38 cellular contexts compared by ENCODE assay signal in the genomic region with DNA sequence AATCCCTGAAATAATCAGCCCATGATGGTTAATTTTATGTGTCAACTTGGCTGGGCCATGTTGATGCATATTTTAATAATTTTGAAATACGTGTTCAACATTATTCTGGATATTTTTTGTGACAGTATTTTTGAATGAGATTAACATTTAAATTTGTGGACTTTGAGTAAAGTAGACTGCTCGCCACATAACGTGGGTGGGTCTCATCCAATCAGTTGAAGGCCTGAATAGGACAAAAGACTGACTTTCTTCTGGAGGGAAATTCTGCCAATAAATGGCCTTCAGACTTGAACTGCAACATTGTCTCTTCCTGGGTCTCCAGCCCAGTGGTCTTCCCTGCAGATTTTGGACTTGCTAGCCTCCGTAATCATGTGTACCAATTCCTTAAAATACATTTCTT. TPM values are rescaled to one million over a fixed set of nuclear protein-coding genes. Genes with fewer than 3 reads are reported as not detected.
"Had no signal": no experiment of that assay in that cellular context is flagged by ENCODE, and none has a peak within 500 bp of the region (broad histone marks: within the 10 kb centered on the region; RNA-seq: fewer than 3 reads in every experiment).

No MANE protein-coding gene starts in this region.

- H3K4me3 Mint-ChIP-seq: activated B cell treated with CpG ODN at 0.5 μM for 24 hours; activated CD4-positive, alpha-beta memory T cell treated with anti-CD3 and anti-CD28 coated beads, Interleukin-2, amount 10 ng/mL, durations not matched to agents 7 days and 5 days; activated CD8-positive, alpha-beta memory T cell treated with anti-CD3 and anti-CD28 coated beads, Interleukin-2, amount 10 ng/mL, durations not matched to agents 7 days and 5 days; activated naive CD4-positive, alpha-beta T cell treated with anti-CD3 and anti-CD28 coated beads, Interleukin-2, amount 10 ng/mL, durations not matched to agents 7 days and 5 days; activated naive CD8-positive, alpha-beta T cell; activated naive CD8-positive, alpha-beta T cell treated with anti-CD3 and anti-CD28 coated beads, Interleukin-2, amount 50 U/mL, for 24 hours; central memory CD8-positive, alpha-beta T cell had no signal

- H2AFZ ChIP-seq: PC-9 had no signal

- H3K27me3 Mint-ChIP-seq: activated B cell treated with CpG ODN at 0.5 μM for 24 hours; activated CD4-positive, alpha-beta memory T cell treated with anti-CD3 and anti-CD28 coated beads, Interleukin-2, amount 10 ng/mL, durations not matched to agents 7 days and 5 days; activated CD8-positive, alpha-beta memory T cell treated with anti-CD3 and anti-CD28 coated beads, Interleukin-2, amount 10 ng/mL, durations not matched to agents 7 days and 5 days; activated naive CD4-positive, alpha-beta T cell treated with anti-CD3 and anti-CD28 coated beads, Interleukin-2, amount 10 ng/mL, durations not matched to agents 7 days and 5 days; central memory CD8-positive, alpha-beta T cell had no signal

- ATAC-seq: activated CD8-positive, alpha-beta memory T cell treated with anti-CD3 and anti-CD28 coated beads, Interleukin-2, amount 10 ng/mL, durations not matched to agents 7 days and 5 days; activated naive CD8-positive, alpha-beta T cell treated with anti-CD3 and anti-CD28 coated beads, Interleukin-2, amount 50 U/mL, for 24 hours had no signal

- H3K36me3 Mint-ChIP-seq: activated CD8-positive, alpha-beta memory T cell treated with anti-CD3 and anti-CD28 coated beads, Interleukin-2, amount 10 ng/mL, durations not matched to agents 7 days and 5 days; activated naive CD4-positive, alpha-beta T cell treated with anti-CD3 and anti-CD28 coated beads, Interleukin-2, amount 10 ng/mL, durations not matched to agents 7 days and 5 days had no signal

- H3K27ac ChIP-seq: cardiac muscle cell, PC-9, RWPE1, VCaP had no signal

- H3K4me2 ChIP-seq: PC-9 had no signal

- H3K27me3 ChIP-seq: brain microvascular endothelial cell, cardiac muscle cell had no signal

- H3K4me3 ChIP-seq: cardiac muscle cell, PC-9 had no signal

- H3K27ac Mint-ChIP-seq: activated B cell treated with CpG ODN at 0.5 μM for 24 hours; activated CD4-positive, alpha-beta memory T cell treated with anti-CD3 and anti-CD28 coated beads, Interleukin-2, amount 10 ng/mL, durations not matched to agents 7 days and 5 days; activated CD8-positive, alpha-beta memory T cell treated with anti-CD3 and anti-CD28 coated beads, Interleukin-2, amount 10 ng/mL, durations not matched to agents 7 days and 5 days; activated naive CD4-positive, alpha-beta T cell treated with anti-CD3 and anti-CD28 coated beads, Interleukin-2, amount 10 ng/mL, durations not matched to agents 7 days and 5 days; activated naive CD8-positive, alpha-beta T cell; activated naive CD8-positive, alpha-beta T cell treated with anti-CD3 and anti-CD28 coated beads, Interleukin-2, amount 50 U/mL, for 24 hours had no signal

- H3K36me3 ChIP-seq: brain microvascular endothelial cell, cardiac muscle cell had no signal

- DNase-seq: activated B cell treated with CpG ODN at 0.5 μM for 24 hours; activated CD4-positive, alpha-beta memory T cell treated with anti-CD3 and anti-CD28 coated beads, Interleukin-2, amount 10 ng/mL, durations not matched to agents 7 days and 5 days; activated CD4-positive, alpha-beta T cell treated with anti-CD3 and anti-CD28 coated beads for 4 hours; activated CD4-positive, CD25-positive, alpha-beta regulatory T cell treated with anti-CD3 and anti-CD28 coated beads, Interleukin-2, amount 50 U/mL, for 72 hours; activated CD8-positive, alpha-beta memory T cell treated with anti-CD3 and anti-CD28 coated beads for 24 hours; activated CD8-positive, alpha-beta memory T cell treated with anti-CD3 and anti-CD28 coated beads, Interleukin-2, amount 10 ng/mL, durations not matched to agents 7 days and 5 days; activated CD8-positive, alpha-beta memory T cell treated with anti-CD3 and anti-CD28 coated beads, Interleukin-2, amount 50 U/mL, for 48 hours; activated effector memory CD4-positive, alpha-beta T cell treated with Interleukin-2 at 50 U/mL for 16 hours; activated naive CD4-positive, alpha-beta T cell treated with anti-CD3 and anti-CD28 coated beads, Interleukin-2, amount 10 ng/mL, durations not matched to agents 7 days and 5 days; activated naive CD8-positive, alpha-beta T cell treated with anti-CD3 and anti-CD28 coated beads, Interleukin-2, amount 50 U/mL, for 24 hours; activated T-cell treated with anti-CD3 and anti-CD28 coated beads, Interleukin-2, amount 50 U/mL, for 48 hours; amniotic stem cell; aorta; brain microvascular endothelial cell; Kasumi-1; KG1; MM.1S; MV-4-11; NCI-H1092; NCI-H1436 treated with DMSO at 0.1 percent for 48 hours; NCI-H1694 treated with DMSO at 0.1 percent for 48 hours; NCI-H2029; NCI-H345; NCI-H524 treated with DMSO at 0.1 percent for 48 hours; NK-92 treated with Interleukin-12 subunit alpha and Interleukin-12 subunit beta, amount 100 ng/mL, for 24 hours; PC-9; SIG-M5; SW 1271; T-helper 1 cell; T-helper 2 cell; T-helper 9 cell had no signal

- FAIRE-seq: RCC 7860 had no signal

- H3K4me1 Mint-ChIP-seq: activated B cell treated with CpG ODN at 0.5 μM for 24 hours; activated CD4-positive, alpha-beta memory T cell treated with anti-CD3 and anti-CD28 coated beads, Interleukin-2, amount 10 ng/mL, durations not matched to agents 7 days and 5 days; activated CD8-positive, alpha-beta memory T cell treated with anti-CD3 and anti-CD28 coated beads, Interleukin-2, amount 10 ng/mL, durations not matched to agents 7 days and 5 days; activated naive CD4-positive, alpha-beta T cell treated with anti-CD3 and anti-CD28 coated beads, Interleukin-2, amount 10 ng/mL, durations not matched to agents 7 days and 5 days; activated naive CD8-positive, alpha-beta T cell treated with anti-CD3 and anti-CD28 coated beads, Interleukin-2, amount 50 U/mL, for 24 hours; central memory CD8-positive, alpha-beta T cell had no signal

RNA-seq across cellular contexts. Expression of a gene that starts 53.6 kb away (rescaled TPM):
- total RNA-seq: activated B cell treated with CpG ODN at 0.5 μM for 24 hours, OCI-LY7, PC-9 had no signal
